In the genomic region with DNA sequence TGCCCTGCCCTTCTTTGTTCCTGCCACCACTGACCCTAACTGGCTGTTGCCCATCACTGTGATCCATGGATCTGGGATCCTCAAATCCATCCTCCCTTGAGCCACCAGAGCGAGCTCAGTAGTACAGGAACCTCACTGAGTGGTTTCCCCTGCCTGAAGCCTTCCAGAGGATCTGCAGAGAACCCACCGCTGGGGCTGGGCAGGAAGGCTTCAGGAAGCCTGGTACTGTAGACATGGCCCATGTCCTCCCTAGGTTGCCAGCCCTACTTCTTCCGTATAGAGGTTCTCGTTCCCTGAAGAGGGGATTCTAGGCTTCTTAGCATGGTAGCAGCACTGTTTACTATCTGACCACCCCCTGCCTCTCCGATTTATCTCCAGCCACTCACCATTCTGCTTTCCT, we compare ENCODE assay signal across 1 cellular context.
TF ChIP-seq lines count a peak whose summit lies in the region.

No MANE protein-coding gene starts in this region.

TF ChIP-seq in H1, 55 proteins besides CTCF, POLR2A, EP300 and RAD21:
- TF ChIP-seq NANOG (IDR thresholded peaks at IDR 0.05; ENCODE audit: insufficient read depth, low read depth, low read length, poor library complexity, severe bottlenecking), result no peak
- TF ChIP-seq SIX5 (IDR thresholded peaks at IDR 0.05; ENCODE audit: low read depth, low read length), result no peak
- no peak for TF ChIP-seq MAFK (IDR thresholded peaks at IDR 0.05; ENCODE audit: low read depth, low read length)
- no peak for TF ChIP-seq SP4 (IDR thresholded peaks at IDR 0.05; ENCODE audit: low read length)
- TF ChIP-seq FOSL1 (IDR thresholded peaks at IDR 0.05; ENCODE audit: insufficient read depth, low read depth, low read length), result no peak
- TF ChIP-seq BRCA1 (IDR thresholded peaks at IDR 0.05; ENCODE audit: low read depth, low read length), result no peak
- no peak for TF ChIP-seq RNF2 (IDR thresholded peaks at IDR 0.05; ENCODE audit: borderline replicate concordance, low read depth, low read length, missing control alignments, poor library complexity, severe bottlenecking)
- no peak for TF ChIP-seq SIN3A (conservative IDR thresholded peaks at IDR 0.05 in 1 of 2, IDR thresholded peaks at IDR 0.05 in 1 of 2; ENCODE audit: low read depth in 1 of 2, low read length in 2 of 2)
- no peak for TF ChIP-seq PHF8 (conservative IDR thresholded peaks at IDR 0.05; ENCODE audit: low read depth, low read length)
